In the genomic region with DNA sequence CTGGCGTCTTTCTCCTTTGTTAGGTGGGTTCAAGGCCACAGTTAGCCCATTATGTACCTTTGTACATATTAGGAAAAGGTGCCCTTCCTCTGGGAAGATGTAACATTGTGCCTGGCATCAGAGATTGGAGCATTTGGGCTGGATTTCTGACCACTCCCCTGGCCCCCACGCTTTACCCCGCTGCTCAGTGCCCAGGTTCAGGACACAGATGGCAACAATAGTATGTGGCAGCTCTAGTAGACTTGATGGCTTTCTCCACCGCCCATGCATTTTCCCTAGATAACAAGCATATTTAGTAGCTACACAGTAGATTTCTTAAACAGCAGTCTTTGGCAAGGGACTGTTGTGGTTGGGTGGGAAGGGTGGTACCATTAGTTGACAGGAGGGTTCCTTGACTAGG, we compare ENCODE assay signal across 1 cellular context.
A peak's percentile ranks its signal among the peaks of the same experiment; 100 is the strongest.
TF ChIP-seq lines count a peak whose summit lies in the region.

No MANE protein-coding gene starts in this region.

TF ChIP-seq in HepG2, 621 proteins besides CTCF, POLR2A, EP300 and RAD21:
- TF ChIP-seq ZNF468 (CRISPR knock-in tag; IDR thresholded peaks at IDR 0.05) = no peak
- TF ChIP-seq RBM22 (optimal IDR thresholded peaks at IDR 0.05; ENCODE audit: low read length) = peak; percentile 92
